Comparison of ENCODE assay signal across 18 cellular contexts in the genomic region with DNA sequence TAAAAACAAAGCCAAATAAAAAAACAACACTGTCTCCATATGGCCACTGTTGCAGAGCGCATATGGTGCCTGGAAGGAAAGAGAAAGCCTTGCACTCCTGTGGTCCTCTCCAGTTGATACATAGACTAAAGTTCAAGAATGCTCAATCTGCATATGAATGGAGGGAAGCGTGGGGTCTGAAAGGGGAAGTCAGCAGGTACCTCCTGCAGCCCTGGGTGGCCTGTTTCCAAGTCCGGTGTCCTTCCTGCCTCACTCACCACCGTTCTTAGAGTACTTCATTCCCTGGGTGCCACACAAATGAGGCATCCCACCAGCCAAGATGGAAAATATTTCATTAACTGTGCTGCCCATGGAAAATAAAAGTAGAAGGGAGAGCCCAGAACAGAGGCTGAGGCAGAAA.
DNase-seq lines count a peak whose midpoint lies in the region; ATAC-seq, FAIRE-seq and TF ChIP-seq lines count a peak whose summit lies in the region.
"Had no signal": no experiment of that assay in that cellular context is flagged by ENCODE, and none has a peak within 500 bp of the region (broad histone marks: within the 10 kb centered on the region; RNA-seq: fewer than 3 reads in every experiment).

No MANE protein-coding gene starts in this region.

- H3K9me2 ChIP-seq in OCI-LY7 (ENCODE audit: insufficient read depth, low read length): no peaks in the 10 kb centered on the region

- no peaks in the 10 kb centered on the region for H3K79me2 ChIP-seq in OCI-LY7 (ENCODE audit: insufficient read depth, low read depth, low read length)

- intact Hi-C loops in OCI-LY7 (cut with micrococcal nuclease; ENCODE audit: unreplicated experiment): no loop called here
- intact Hi-C loops in vagina (cut with DNase I): no loop called here

- no TSS peak for BruUV-seq in OCI-LY7 (replicated peaks; lab: Mats Ljungman, UMichigan)

- POLR2A ChIA-PET in OCI-LY7 (lab: Charles Lee): no interaction called here

- no peaks in the 10 kb centered on the region for H4K20me1 ChIP-seq in OCI-LY7 (ENCODE audit: insufficient read depth, low read length)

- peaks cover 10% of the 10 kb centered on the region; the same call in 1 of the 2 replicates for H3K4me1 ChIP-seq in HAP-1
- H3K4me1 ChIP-seq in OCI-LY7 (ENCODE audit: insufficient read depth, low read length, poor library complexity, severe bottlenecking): peaks cover 13% of the 10 kb centered on the region
- H3K4me1 ChIP-seq in iPS-20b (ENCODE audit: insufficient read depth, low read length): peaks cover 43% of the 10 kb centered on the region
- H3K4me1 ChIP-seq in vagina: no peaks in the 10 kb centered on the region

- H3K36me3 ChIP-seq in HAP-1 (replicated peaks): no peaks in the 10 kb centered on the region
- H3K36me3 ChIP-seq in OCI-LY7 (ENCODE audit: insufficient read depth, low read length): no peaks in the 10 kb centered on the region
- no peaks in the 10 kb centered on the region for H3K36me3 ChIP-seq in iPS-20b (ENCODE audit: insufficient read depth, low read depth, low read length)
- no peaks in the 10 kb centered on the region for H3K36me3 ChIP-seq in vagina

- CTCF ChIA-PET in OCI-LY7 (lab: Charles Lee; ENCODE audit: unreplicated experiment): no interaction called here

- no peaks in the 10 kb centered on the region for H3K9me3 ChIP-seq in HAP-1
- no peaks in the 10 kb centered on the region for H3K9me3 ChIP-seq in OCI-LY7 (ENCODE audit: low read length)
- H3K9me3 ChIP-seq in iPS-20b (ENCODE audit: insufficient read depth, low read depth, low read length): no peaks in the 10 kb centered on the region
- H3K9me3 ChIP-seq in vagina: no peaks in the 10 kb centered on the region

- DNase-seq in GM12891 (ENCODE audit: insufficient read length, low spot score): no peak
- DNase-seq in HAP-1 (ENCODE audit: low spot score in 2 of 2): peak; percentile 21 to 27
- DNase-seq in OCI-LY7 (ENCODE audit: low spot score): peak; percentile 28
- DNase-seq in vagina (ENCODE audit: extremely low spot score in 2 of 2): no peak
- DNase-seq: ACHN; CD4-positive, CD25-positive, alpha-beta regulatory T cell; DMS79; NCI-H1105; NCI-H1930; NCI-H774; SHP77 treated with DMSO at 0.1 percent for 48 hours; T-helper 17 cell had no signal

- H3K27me3 ChIP-seq in HAP-1 (ENCODE audit: low read depth): no peaks in the 10 kb centered on the region
- peaks cover 18% of the 10 kb centered on the region for H3K27me3 ChIP-seq in iPS-20b (ENCODE audit: insufficient read depth, low read length)
- no peaks in the 10 kb centered on the region for H3K27me3 ChIP-seq in vagina

- no peak for FAIRE-seq in GM12891 (lab: Jason Lieb, UNC)
- FAIRE-seq: G401.6, H54, K562 had no signal

- H3K27ac ChIP-seq in OCI-LY7 (ENCODE audit: low read depth, low read length, poor library complexity, severe bottlenecking) (no peak overlapping the region), iPS-20b (ENCODE audit: low read length) (no peak overlapping the region), vagina (no peak overlapping the region)

- TF ChIP-seq CTCF in OCI-LY7 (conservative IDR thresholded peaks at IDR 0.05; ENCODE audit: low read length): no peak
- TF ChIP-seq CTCF in vagina (IDR thresholded peaks at IDR 0.05): no peak

- H3K4me3 ChIP-seq in HAP-1 (no peak overlapping the region), OCI-LY7 (ENCODE audit: low read depth, low read length, poor library complexity, severe bottlenecking) (no peak overlapping the region), iPS-20b (ENCODE audit: low read length) (peak overlapping the region; percentile 36; the same call in 1 of the 2 replicates), vagina (no peak overlapping the region)
- H3K4me3 ChIP-seq: K562 had no signal

- H3K4me2 ChIP-seq in OCI-LY7 (ENCODE audit: low read length): no peak overlapping the region

- H2AFZ ChIP-seq in OCI-LY7 (ENCODE audit: low read length): no peak overlapping the region

- peak overlapping the region; percentile 32; the same call in 1 of the 2 replicates for H3K9ac ChIP-seq in iPS-20b (ENCODE audit: low read depth, low read length)

- in situ Hi-C loops in HAP-1 (cut with MboI; ENCODE audit: low sequenced_read_pairs): no loop called here

- ATAC-seq in HG03442 (IDR thresholded peaks at IDR 0.05; ENCODE audit: unreplicated experiment) (no peak), GM18511 (IDR thresholded peaks at IDR 0.05; ENCODE audit: unreplicated experiment) (no peak)
- ATAC-seq: K562, T-helper 17 cell had no signal

- TF ChIP-seq POLR2A in GM12891 (IDR thresholded peaks at IDR 0.05; ENCODE audit: low read depth, low read length) (no peak), vagina (IDR thresholded peaks at IDR 0.05) (no peak)

TF ChIP-seq in GM12891, 5 proteins besides CTCF, POLR2A, EP300 and RAD21:
- TF ChIP-seq TAF1 (IDR thresholded peaks at IDR 0.05; ENCODE audit: low read depth, low read length) (no peak), SPI1 (IDR thresholded peaks at IDR 0.05; ENCODE audit: low read depth, low read length) (peak; percentile 55), POU2F2 (IDR thresholded peaks at IDR 0.05; ENCODE audit: low read depth, low read length) (no peak)
TF ChIP-seq in GM12891: peak in this region for 1.

Comparison
In these comparisons a context has a peak if more than half of its experiments do, and no peak if none do; other contexts are left out.
1. DNase-seq: peak in HAP-1 (2 of 2) and OCI-LY7 (single experiment); none in GM12891 (single experiment) and vagina (0 of 2).